Comparison of ENCODE assay signal across 21 cellular contexts in the genomic region with DNA sequence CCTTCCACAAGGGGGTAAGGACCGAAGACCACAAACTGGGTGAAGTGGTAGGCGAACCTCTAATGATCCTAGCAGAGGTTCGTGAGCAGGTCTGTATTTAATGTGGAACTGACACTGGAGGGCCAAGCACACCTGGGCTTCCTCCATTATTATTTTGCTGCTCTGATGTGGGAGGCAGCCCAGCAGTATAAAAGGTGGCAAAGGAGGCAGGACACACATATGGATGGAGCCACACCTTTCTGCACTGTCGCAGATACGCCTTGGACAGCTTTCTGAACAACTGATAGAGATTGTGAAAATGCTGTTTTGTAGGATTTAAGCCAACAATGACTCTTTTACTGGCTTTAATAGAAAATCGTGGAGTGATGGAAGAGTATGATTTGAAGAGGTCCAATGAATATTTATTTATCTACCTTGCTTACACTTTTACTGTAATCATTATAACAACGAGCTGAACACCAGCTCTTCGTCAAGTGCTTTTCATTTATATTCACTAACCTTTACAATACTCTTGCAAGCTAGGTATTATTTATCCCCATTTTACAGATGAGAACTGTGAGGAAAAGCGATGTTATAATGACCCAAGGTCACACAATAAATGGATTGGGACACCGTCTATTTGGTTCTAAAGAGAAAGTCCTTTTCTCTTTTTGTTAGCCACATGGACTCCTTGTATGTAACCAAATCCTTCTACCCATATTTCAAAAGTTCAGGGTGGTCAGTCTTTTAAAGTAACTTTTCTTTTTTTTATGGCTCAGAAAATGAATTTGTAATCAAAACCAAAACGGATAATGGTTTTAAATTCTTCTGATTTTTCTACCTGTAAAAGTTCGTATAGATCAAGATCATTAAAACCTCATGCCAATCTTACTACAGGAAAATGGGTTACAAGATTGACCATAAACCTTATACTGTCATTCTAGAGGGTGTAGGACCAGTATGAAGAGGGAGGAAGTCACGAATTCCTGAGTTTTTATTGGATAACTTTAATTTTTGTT.
DNase-seq lines count a peak whose midpoint lies in the region; ATAC-seq, FAIRE-seq and TF ChIP-seq lines count a peak whose summit lies in the region.
"Had no signal": no experiment of that assay in that cellular context is flagged by ENCODE, and none has a peak within 500 bp of the region (broad histone marks: within the 10 kb centered on the region; RNA-seq: fewer than 3 reads in every experiment).

No MANE protein-coding gene starts in this region.

- H3K4me3 ChIP-seq in HepG2 (replicated peaks in 1 of 3; ENCODE audit: insufficient read depth in 1 of 3, low read depth in 2 of 3, low read length in 3 of 3) (no peak overlapping the region), right lobe of liver (no peak overlapping the region), H1 (ENCODE audit: extremely low read depth in 1 of 4, insufficient read depth in 2 of 4, low read depth in 3 of 4, low read length in 4 of 4) (no peak overlapping the region)
- H3K4me3 ChIP-seq: BLaER1 treated with 17β-estradiol and CSF1 and Interleukin-3, amounts not matched to agents 10 nM and 100 nM; GM23338 had no signal

- H3K14ac ChIP-seq in H1 (ENCODE audit: insufficient read length), result no peak overlapping the region

- H3K79me2 ChIP-seq in HepG2 (ENCODE audit: insufficient read depth, low read length) (peaks cover 84% of the 10 kb centered on the region), H1 (ENCODE audit: control insufficient read depth in 1 of 2, insufficient read depth in 2 of 2, low read length in 2 of 2) (peaks cover 0 to 12% of the 10 kb centered on the region in 2 experiments; a peak in 1 of 4 replicates)

- no peak overlapping the region for H4K5ac ChIP-seq in H1 (ENCODE audit: insufficient read length, low read depth, low read length)

- no peak for TF ChIP-seq CTCF in HepG2 (CRISPR knock-in tag; IDR thresholded peaks at IDR 0.05)
- no peak for TF ChIP-seq CTCF in right lobe of liver (IDR thresholded peaks at IDR 0.05)
- no peak for TF ChIP-seq CTCF in H1 (IDR thresholded peaks at IDR 0.05; ENCODE audit: control extremely low read depth in 1 of 3, insufficient read depth in 1 of 3, low read depth in 1 of 3, low read length in 3 of 3)

- no peak overlapping the region for H3K23ac ChIP-seq in H1 (ENCODE audit: insufficient read length)

- no peaks in the 10 kb centered on the region for H3K23me2 ChIP-seq in H1 (ENCODE audit: low read depth, low read length)

- no peak overlapping the region for H3K9ac ChIP-seq in HepG2 (ENCODE audit: insufficient read depth, low read depth, low read length)
- no peak overlapping the region for H3K9ac ChIP-seq in H1 (replicated peaks in 1 of 4; ENCODE audit: extremely low read depth in 1 of 4, low read depth in 3 of 4, low read length in 3 of 4)
- H3K9ac ChIP-seq: BLaER1 treated with 17β-estradiol and CSF1 and Interleukin-3, amounts not matched to agents 10 nM and 100 nM had no signal

- H2BK15ac ChIP-seq in H1 (ENCODE audit: low read length), result no peak overlapping the region

- H2AK5ac ChIP-seq in H1 (ENCODE audit: low read depth, low read length), result no peak overlapping the region

- H2BK20ac ChIP-seq in H1 (ENCODE audit: low read length), result no peak overlapping the region

- no TSS peak for BruUV-seq in HepG2 (replicated peaks; lab: Mats Ljungman, UMichigan)

- TF ChIP-seq EP300 in HepG2 (IDR thresholded peaks at IDR 0.05; ENCODE audit: low read depth in 2 of 2, low read length in 2 of 2) (no peak), HepG2 (CRISPR knock-in tag; IDR thresholded peaks at IDR 0.05; ENCODE audit: borderline replicate concordance) (no peak), H1 (IDR thresholded peaks at IDR 0.05; ENCODE audit: borderline replicate concordance in 1 of 2, low read depth in 2 of 2, low read length in 2 of 2) (no peak)

- H3K4me2 ChIP-seq in HepG2 (ENCODE audit: low read depth, low read length) (no peak overlapping the region), H1 (ENCODE audit: insufficient read depth in 1 of 2, low read depth in 2 of 2, low read length in 2 of 2) (no peak overlapping the region)
- H3K4me2 ChIP-seq: BLaER1 treated with 17β-estradiol and CSF1 and Interleukin-3, amounts not matched to agents 10 nM and 100 nM; GM23338 had no signal

- H3K4me1 ChIP-seq in HepG2 (ENCODE audit: insufficient read depth, low read length) (no peaks in the 10 kb centered on the region), right lobe of liver (peaks cover 0 to 8% (median 0%) of the 10 kb centered on the region in 4 donors), H1 (replicated peaks in 1 of 4; ENCODE audit: control insufficient read depth in 3 of 4, insufficient read depth in 4 of 4, low read length in 3 of 4) (peaks cover 0 to 2% (median 0%) of the 10 kb centered on the region in 4 experiments; a peak in 1 of 7 replicates)
- H3K4me1 ChIP-seq: BLaER1 treated with 17β-estradiol and CSF1 and Interleukin-3, amounts not matched to agents 10 nM and 100 nM had no signal

- no peak overlapping the region for H2BK5ac ChIP-seq in H1 (ENCODE audit: low read depth, low read length)

- FAIRE-seq in HepG2 (lab: Jason Lieb, UNC) (no peak), H1 (lab: Jason Lieb, UNC) (no peak)
- FAIRE-seq: D721Med, GM12892, GM18507 had no signal

- no peak overlapping the region for H3K56ac ChIP-seq in H1 (replicated peaks; ENCODE audit: insufficient read length, low read depth, low read length)

- POLR2A ChIA-PET in HepG2 (lab: Yijun Ruan, JAX) (no interaction called here), H1 (lab: Charles Lee; ENCODE audit: partially characterized antibody) (no interaction called here)

- TF ChIP-seq RAD21 in HepG2 (CRISPR knock-in tag; IDR thresholded peaks at IDR 0.05) (no peak), H1 (IDR thresholded peaks at IDR 0.05 in 1 of 2, conservative IDR thresholded peaks at IDR 0.05 in 1 of 2; ENCODE audit: low read depth in 2 of 2, low read length in 2 of 2) (no peak)

- in situ Hi-C loops in HepG2 (cut with HindIII; ENCODE audit: extremely low pct_ligation_motif_present, low pct_unique_long_range_greater_than_20kb), result no loop called here

- intact Hi-C loops in HepG2 (cut with micrococcal nuclease; ENCODE audit: unreplicated experiment) (no loop called here), right lobe of liver (cut with DNase I) (no loop called here)

- H3K36me3 ChIP-seq in HepG2 (replicated peaks in 1 of 2; ENCODE audit: control insufficient read depth in 1 of 2, insufficient read depth in 2 of 2, low read length in 2 of 2) (peaks cover 7 to 43% of the 10 kb centered on the region in 2 experiments), right lobe of liver (no peaks in the 10 kb centered on the region), H1 (ENCODE audit: control insufficient read depth in 2 of 4, insufficient read depth in 4 of 4, low read length in 3 of 4) (peaks cover 0 to 3% (median 0%) of the 10 kb centered on the region in 4 experiments; a peak in 1 of 8 replicates)

- no peak for DNase-seq in HepG2 (ENCODE audit: low spot score)
- DNase-seq in right lobe of liver, result no peak
- no peak for DNase-seq in H1 (ENCODE audit: low read depth in 1 of 2, low spot score in 2 of 2)
- no peak for DNase-seq in natural killer cell treated with Interleukin-12 subunit alpha and Interleukin-12 subunit beta and Interleukin-15 and Interleukin-18, amount 100 ng/mL, for 72 hours (ENCODE audit: low spot score)
- DNase-seq in substantia nigra (lab: John Stamatoyannopoulos, UW), result no peak
- no peak for DNase-seq in stimulated activated CD4-positive, alpha-beta T cell treated with anti-CD3 and anti-CD28 coated beads, Interleukin-1b, Interleukin-23, amount 100 ng/mL, for 48 hours
- DNase-seq: Caco-2; CD8-positive, alpha-beta memory T cell; DMS153; DMS79; GDM1; H7; HFFc6 had no signal

- no peak for ATAC-seq in HepG2
- ATAC-seq in right lobe of liver, result no peak
- ATAC-seq in natural killer cell treated with Interleukin-12 subunit alpha and Interleukin-12 subunit beta and Interleukin-15 and Interleukin-18, amount 100 ng/mL, for 72 hours, result no peak
- ATAC-seq in HG03469 (IDR thresholded peaks at IDR 0.05; ENCODE audit: unreplicated experiment), result no peak
- ATAC-seq: HCT116 had no signal

- no peak overlapping the region for H3K4me3 Mint-ChIP-seq in natural killer cell treated with Interleukin-12 subunit alpha and Interleukin-12 subunit beta and Interleukin-15 and Interleukin-18, amount 100 ng/mL, for 72 hours
- H3K4me3 Mint-ChIP-seq: B cell; CD8-positive, alpha-beta memory T cell; GM23338; HFFc6 had no signal

- H4K20me1 ChIP-seq in HepG2 (ENCODE audit: insufficient read depth, low read length) (peaks cover 53% of the 10 kb centered on the region), H1 (replicated peaks in 1 of 2; ENCODE audit: control insufficient read depth in 1 of 2, insufficient read depth in 2 of 2, low read length in 2 of 2) (no peaks in the 10 kb centered on the region)

- H3K9me3 Mint-ChIP-seq in natural killer cell treated with Interleukin-12 subunit alpha and Interleukin-12 subunit beta and Interleukin-15 and Interleukin-18, amount 100 ng/mL, for 72 hours, result no peaks in the 10 kb centered on the region

- H4K91ac ChIP-seq in H1 (replicated peaks; ENCODE audit: insufficient read length, low read length), result no peak overlapping the region

- H2BK120ac ChIP-seq in H1 (replicated peaks; ENCODE audit: low read depth, low read length), result no peak overlapping the region

- no peak for TF ChIP-seq POLR2A in HepG2 (IDR thresholded peaks at IDR 0.05; ENCODE audit: insufficient read depth in 1 of 2, low read depth in 2 of 2, low read length in 2 of 2)
- no peak for TF ChIP-seq POLR2A in right lobe of liver (IDR thresholded peaks at IDR 0.05)
- no peak for TF ChIP-seq POLR2A in H1 (IDR thresholded peaks at IDR 0.05; ENCODE audit: control extremely low read depth in 1 of 2, low read depth in 2 of 2, low read length in 2 of 2)

- WGBS in HepG2 (ENCODE audit: low lambda C conversion rate), result 97% methylated on average over 13 of the region's 13 CpGs
- 93% methylated on average over 13 of the region's 13 CpGs for WGBS in right lobe of liver (ENCODE audit: insufficient coverage, low coverage, low lambda C conversion rate, missing lambda C conversion rate)
- WGBS in H1 (ENCODE audit: extremely low coverage in 1 of 2, insufficient coverage in 1 of 2, insufficient read length in 1 of 2, insufficient replicate concordance in 2 of 2, low coverage in 1 of 2, low lambda C conversion rate in 2 of 2, missing lambda C conversion rate in 1 of 2), 2 experiments, result 93% methylated on average over 13 of the region's 13 CpGs; no CpG with 5 or more reads in 1 of the 2 experiments

- H3K36me3 Mint-ChIP-seq in natural killer cell treated with Interleukin-12 subunit alpha and Interleukin-12 subunit beta and Interleukin-15 and Interleukin-18, amount 100 ng/mL, for 72 hours, result peaks cover 17% of the 10 kb centered on the region

- H3K4me1 Mint-ChIP-seq in natural killer cell treated with Interleukin-12 subunit alpha and Interleukin-12 subunit beta and Interleukin-15 and Interleukin-18, amount 100 ng/mL, for 72 hours (ENCODE audit: low read depth in 2 of 2), result peaks cover 53 to 56% of the 10 kb centered on the region in 2 donors

- no peak overlapping the region for H3K27ac ChIP-seq in HepG2 (ENCODE audit: extremely low read length, insufficient read depth, low read length)
- no peak overlapping the region for H3K27ac ChIP-seq in right lobe of liver
- H3K27ac ChIP-seq in H1 (ENCODE audit: low read depth, low read length), result no peak overlapping the region
- no peak overlapping the region for H3K27ac ChIP-seq in substantia nigra (ENCODE audit: low read depth, low read length, poor library complexity, severe bottlenecking)
- H3K27ac ChIP-seq: BLaER1 treated with 17β-estradiol and CSF1 and Interleukin-3, amounts not matched to agents 10 nM and 100 nM had no signal

- no peak overlapping the region for H2AFZ ChIP-seq in HepG2 (ENCODE audit: low read length)
- H2AFZ ChIP-seq in H1 (ENCODE audit: low read length), result no peak overlapping the region
- H2AFZ ChIP-seq: GM23338 had no signal

- CTCF ChIA-PET in HepG2 (lab: Yijun Ruan, JAX; ENCODE audit: low intra/inter-chr PET ratio, low total read pairs) (no interaction called here), H1 (lab: Charles Lee; ENCODE audit: partially characterized antibody) (interaction anchor here (1.2 kb wide), 1 partner anchor 14 kb away, joined by 3 read pairs; no protein-coding TSS in a partner anchor)

- H3K9me3 ChIP-seq in HepG2 (ENCODE audit: low read length) (peaks cover 12% of the 10 kb centered on the region), right lobe of liver (no peaks in the 10 kb centered on the region), H1 (ENCODE audit: insufficient read depth in 2 of 2, low read depth in 1 of 2, low read length in 1 of 2) (peaks cover 4 to 7% of the 10 kb centered on the region in 2 experiments; a peak in 2 of 4 replicates)

- H3K27ac Mint-ChIP-seq in natural killer cell treated with Interleukin-12 subunit alpha and Interleukin-12 subunit beta and Interleukin-15 and Interleukin-18, amount 100 ng/mL, for 72 hours, result peak overlapping the region; percentile 24 to 45
- H3K27ac Mint-ChIP-seq: B cell, GM23338, HFFc6 had no signal

- H3K18ac ChIP-seq in H1 (ENCODE audit: extremely low read depth, low read length), result no peak overlapping the region

- H3K27me3 Mint-ChIP-seq in natural killer cell treated with Interleukin-12 subunit alpha and Interleukin-12 subunit beta and Interleukin-15 and Interleukin-18, amount 100 ng/mL, for 72 hours, result no peaks in the 10 kb centered on the region
- H3K27me3 Mint-ChIP-seq: B cell; CD8-positive, alpha-beta memory T cell had no signal

- H3K79me1 ChIP-seq in H1 (ENCODE audit: low read depth, low read length), result 0 out of 2 replicates have a peak, but pooled peaks cover 3% of the 10 kb centered on the region

- no peak overlapping the region for H2BK12ac ChIP-seq in H1 (ENCODE audit: low read depth, low read length)

- H3K4ac ChIP-seq in H1 (replicated peaks; ENCODE audit: insufficient read length, low read depth, low read length), result no peak overlapping the region

- peak overlapping the region; percentile 62; the same call in 1 of the 2 replicates for H4K8ac ChIP-seq in H1 (ENCODE audit: extremely low read depth, insufficient read depth, low read length)

- no peaks in the 10 kb centered on the region for H3K27me3 ChIP-seq in HepG2 (ENCODE audit: control insufficient read depth in 1 of 2, insufficient read depth in 2 of 2, low read length in 2 of 2)
- H3K27me3 ChIP-seq in right lobe of liver, result no peaks in the 10 kb centered on the region
- H3K27me3 ChIP-seq in H1 (replicated peaks in 1 of 4; ENCODE audit: control insufficient read depth in 3 of 4, extremely low read depth in 1 of 4, insufficient read depth in 3 of 4, low read length in 3 of 4), result no peaks in the 10 kb centered on the region
